ENCODE assay signal across 21 cellular contexts in the genomic region with DNA sequence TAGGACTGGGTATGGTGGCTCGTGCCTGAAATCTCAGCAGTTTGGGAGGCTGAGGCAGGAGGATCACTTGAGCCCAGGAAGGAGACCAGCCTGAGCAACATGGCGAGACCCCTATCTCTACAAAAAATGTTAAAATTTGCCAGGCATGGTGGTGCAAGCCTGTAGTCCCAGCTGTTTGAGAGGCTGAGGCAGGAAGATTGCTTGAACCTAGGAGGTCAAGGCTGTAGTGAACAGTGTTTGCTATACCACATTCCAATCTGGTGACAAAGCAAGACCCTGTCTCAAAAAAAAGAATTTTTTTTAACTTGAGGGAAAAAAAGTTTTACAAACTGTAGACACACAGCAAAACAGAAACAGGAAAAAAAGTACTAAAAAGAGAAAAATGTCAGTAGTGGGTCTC. TPM values are rescaled to one million over a fixed set of nuclear protein-coding genes. Genes with fewer than 3 reads are reported as not detected.
DNase-seq lines count a peak whose midpoint lies in the region; ATAC-seq, FAIRE-seq and TF ChIP-seq lines count a peak whose summit lies in the region.
"Had no signal": no experiment of that assay in that cellular context is flagged by ENCODE, and none has a peak within 500 bp of the region (broad histone marks: within the 10 kb centered on the region; RNA-seq: fewer than 3 reads in every experiment).

No MANE protein-coding gene starts in this region.

- DNase-seq in HepG2 (ENCODE audit: low spot score): peak; percentile 61
- DNase-seq in right lobe of liver: no peak
- DNase-seq in GM12878 (ENCODE audit: low read depth, low spot score): no peak
- no peak for DNase-seq in keratinocyte (ENCODE audit: low read depth, low spot score)
- no peak for DNase-seq in stimulated activated CD4-positive, alpha-beta T cell treated with anti-CD3 and anti-CD28 coated beads, Interleukin-4, amount 100 ng/mL, for 24 hours
- no peak for DNase-seq in activated gamma-delta T cell treated with Interleukin-2 at 50 U/mL for 16 hours
- DNase-seq: 8988T; activated CD8-positive, alpha-beta T cell treated with anti-CD3 and anti-CD28 coated beads for 36 hours; activated naive CD4-positive, alpha-beta T cell treated with Interleukin-2 at 50 U/mL for 16 hours; activated T-cell treated with anti-CD3 and anti-CD28 coated beads, Interleukin-2, amount 50 U/mL, for 1 hour; head of caudate nucleus; immature natural killer cell; MV-4-11; NCI-H774; SIG-M5; stomach; transverse colon had no signal

- intact Hi-C loops in HepG2 (cut with micrococcal nuclease; ENCODE audit: unreplicated experiment) (no loop called here), right lobe of liver (cut with DNase I) (loop anchor here (10.0 kb wide), 3 partner anchors 163 to 197 kb away; no protein-coding TSS in a partner anchor), GM12878 (cut with micrococcal nuclease; ENCODE audit: unreplicated experiment) (loop anchor here (5.0 to 10.0 kb wide), 2 partner anchors 169 to 767 kb away; a partner anchor contains a TSS)

- H3K9me1 ChIP-seq in keratinocyte (ENCODE audit: control insufficient read depth, extremely low read depth, insufficient read depth, low read length): no peaks in the 10 kb centered on the region

- TF ChIP-seq POLR2A in HepG2 (IDR thresholded peaks at IDR 0.05; ENCODE audit: insufficient read depth in 1 of 2, low read depth in 2 of 2, low read length in 2 of 2) (no peak), right lobe of liver (IDR thresholded peaks at IDR 0.05) (no peak), GM12878 (IDR thresholded peaks at IDR 0.05; ENCODE audit: low read depth, low read length) (no peak)

- H3K36me3 ChIP-seq in HepG2 (replicated peaks in 1 of 2; ENCODE audit: control insufficient read depth in 1 of 2, insufficient read depth in 2 of 2, low read length in 2 of 2) (no peaks in the 10 kb centered on the region), right lobe of liver (no peaks in the 10 kb centered on the region), GM12878 (ENCODE audit: control insufficient read depth in 2 of 2, insufficient read depth in 2 of 2, low read length in 1 of 2) (no peaks in the 10 kb centered on the region), keratinocyte (ENCODE audit: control insufficient read depth in 2 of 2, extremely low read depth in 1 of 2, insufficient read depth in 2 of 2, low read length in 2 of 2) (no peaks in the 10 kb centered on the region)
- H3K36me3 ChIP-seq: stomach, transverse colon had no signal

- in situ Hi-C loops in HepG2 (cut with HindIII; ENCODE audit: extremely low pct_ligation_motif_present, low pct_unique_long_range_greater_than_20kb): no loop called here
- in situ Hi-C loops in GM12878 (cut with MboI): loop anchor here (5.0 kb wide), 1 partner anchor 161 kb away; no protein-coding TSS in a partner anchor

- RAD21 ChIA-PET in GM12878 (lab: Charles Lee; ENCODE audit: unreplicated experiment): no interaction called here

- CTCF ChIA-PET in HepG2 (lab: Yijun Ruan, JAX; ENCODE audit: low intra/inter-chr PET ratio, low total read pairs): no interaction called here
- CTCF ChIA-PET in GM12878 (lab: Yijun Ruan, JAX): no interaction called here

- H3K9me3 ChIP-seq in HepG2 (ENCODE audit: low read length) (no peaks in the 10 kb centered on the region), right lobe of liver (no peaks in the 10 kb centered on the region), GM12878 (replicated peaks; ENCODE audit: control insufficient read depth, insufficient read depth, low read length) (no peaks in the 10 kb centered on the region), keratinocyte (ENCODE audit: control insufficient read depth, low read depth, low read length) (no peaks in the 10 kb centered on the region)
- H3K9me3 ChIP-seq: stomach, transverse colon had no signal

- H2AFZ ChIP-seq in HepG2 (ENCODE audit: low read length): no peak overlapping the region
- no peak overlapping the region for H2AFZ ChIP-seq in GM12878 (ENCODE audit: control insufficient read depth, low read depth, low read length)
- H2AFZ ChIP-seq in keratinocyte (ENCODE audit: control insufficient read depth, low read length): no peak overlapping the region

- no peak overlapping the region for H3K27ac ChIP-seq in HepG2 (ENCODE audit: extremely low read length, insufficient read depth, low read length)
- no peak overlapping the region for H3K27ac ChIP-seq in right lobe of liver
- no peak overlapping the region for H3K27ac ChIP-seq in GM12878 (ENCODE audit: control insufficient read depth, insufficient read depth)
- peak overlapping the region; percentile 25 for H3K27ac ChIP-seq in keratinocyte (ENCODE audit: control insufficient read depth, insufficient read depth, low read length)
- H3K27ac ChIP-seq: KMS-11, stomach, transverse colon had no signal

- H3K4me2 ChIP-seq in HepG2 (ENCODE audit: low read depth, low read length): peak overlapping the region; percentile 90
- 0 out of 2 replicates have a peak overlapping the region, but pooled peaks have one; percentile 23 for H3K4me2 ChIP-seq in GM12878 (ENCODE audit: control insufficient read depth, insufficient read depth)
- peak overlapping the region; percentile 88 for H3K4me2 ChIP-seq in keratinocyte (ENCODE audit: control insufficient read depth, extremely low read depth, insufficient read depth, low read depth, low read length)
- H3K4me2 ChIP-seq: KMS-11 had no signal

- TF ChIP-seq EP300 in HepG2 (IDR thresholded peaks at IDR 0.05; ENCODE audit: low read depth in 2 of 2, low read length in 2 of 2): peak in 1 of 2 experiments; percentile 39; a peak in 2 of 4 replicates
- TF ChIP-seq EP300 in HepG2 (CRISPR knock-in tag; IDR thresholded peaks at IDR 0.05; ENCODE audit: borderline replicate concordance): no peak
- TF ChIP-seq EP300 in GM12878 (IDR thresholded peaks at IDR 0.05; ENCODE audit: borderline replicate concordance in 1 of 2, control insufficient read depth in 1 of 2, low read depth in 2 of 2, low read length in 2 of 2): no peak

- H4K20me1 ChIP-seq in HepG2 (ENCODE audit: insufficient read depth, low read length) (no peaks in the 10 kb centered on the region), GM12878 (ENCODE audit: control insufficient read depth, insufficient read depth) (no peaks in the 10 kb centered on the region), keratinocyte (ENCODE audit: control insufficient read depth, extremely low read depth, insufficient read depth, low read length) (peaks cover 3% of the 10 kb centered on the region)

- H3K4me1 ChIP-seq in HepG2 (ENCODE audit: insufficient read depth, low read length): peaks cover 45% of the 10 kb centered on the region
- peaks cover 0 to 6% (median 0%) of the 10 kb centered on the region in 4 donors for H3K4me1 ChIP-seq in right lobe of liver
- H3K4me1 ChIP-seq in GM12878 (ENCODE audit: control insufficient read depth, insufficient read depth, low read length): peaks cover 22% of the 10 kb centered on the region
- peaks cover 29% of the 10 kb centered on the region for H3K4me1 ChIP-seq in keratinocyte (ENCODE audit: control insufficient read depth, extremely low read depth, insufficient read depth, low read length)

- H3K27me3 ChIP-seq in HepG2 (ENCODE audit: control insufficient read depth in 1 of 2, insufficient read depth in 2 of 2, low read length in 2 of 2) (no peaks in the 10 kb centered on the region; a peak in 1 of 5 replicates), right lobe of liver (no peaks in the 10 kb centered on the region), GM12878 (replicated peaks in 1 of 2; ENCODE audit: control insufficient read depth in 2 of 2, insufficient read depth in 2 of 2, low read length in 1 of 2) (no peaks in the 10 kb centered on the region), keratinocyte (ENCODE audit: control insufficient read depth, extremely low read depth, insufficient read depth, low read length) (no peaks in the 10 kb centered on the region)

- WGBS in HepG2 (ENCODE audit: low lambda C conversion rate): 59% methylated on average over 2 of the region's 2 CpGs
- WGBS in right lobe of liver (ENCODE audit: insufficient coverage, low coverage, low lambda C conversion rate, missing lambda C conversion rate): 60% methylated on average over 1 of the region's 2 CpGs
- WGBS in GM12878 (ENCODE audit: insufficient coverage, insufficient replicate concordance, low lambda C conversion rate, missing lambda C conversion rate): 73% methylated on average over 2 of the region's 2 CpGs

- no peak overlapping the region for H3K9ac ChIP-seq in HepG2 (ENCODE audit: insufficient read depth, low read depth, low read length)
- H3K9ac ChIP-seq in GM12878 (ENCODE audit: control insufficient read depth, insufficient read depth, low read length): no peak overlapping the region
- peak overlapping the region; percentile 29 for H3K9ac ChIP-seq in keratinocyte (ENCODE audit: control insufficient read depth, extremely low read depth, insufficient read depth, low read length)
- H3K9ac ChIP-seq: KMS-11 had no signal

- dilution Hi-C loops in keratinocyte (cut with MboI; ENCODE audit: extremely low pct_ligation_motif_present, low sequenced_read_pairs): no loop called here

- TF ChIP-seq CTCF in HepG2 (CRISPR knock-in tag; IDR thresholded peaks at IDR 0.05) (no peak), right lobe of liver (IDR thresholded peaks at IDR 0.05) (no peak), GM12878 (IDR thresholded peaks at IDR 0.05 in 2 of 3, conservative IDR thresholded peaks at IDR 0.05 in 1 of 3; ENCODE audit: control insufficient read depth in 2 of 3, extremely low read depth in 1 of 3, insufficient read depth in 1 of 3, low read depth in 3 of 3, low read length in 3 of 3) (no peak), keratinocyte (optimal IDR thresholded peaks at IDR 0.05 in 1 of 3, IDR thresholded peaks at IDR 0.05 in 1 of 3, conservative IDR thresholded peaks at IDR 0.05 in 1 of 3; ENCODE audit: extremely low read depth in 1 of 3, insufficient read depth in 2 of 3, low read length in 3 of 3) (no peak)

- BruUV-seq in HepG2 (replicated peaks; lab: Mats Ljungman, UMichigan) (no TSS peak), GM12878 (replicated peaks; lab: Mats Ljungman, UMichigan) (no TSS peak)

- H3K4me3 ChIP-seq in HepG2 (replicated peaks in 1 of 3; ENCODE audit: insufficient read depth in 1 of 3, low read depth in 2 of 3, low read length in 3 of 3) (peak overlapping the region; percentile 13 to 76 (median 71); a peak in 4 of 6 replicates), right lobe of liver (no peak overlapping the region), GM12878 (peak overlapping the region; percentile 2; the same call in 1 of the 2 replicates), keratinocyte (ENCODE audit: control insufficient read depth in 2 of 3, extremely low read depth in 1 of 3, insufficient read depth in 2 of 3, low read depth in 1 of 3, low read length in 3 of 3) (peak overlapping the region; percentile 59 to 87 (median 72))
- H3K4me3 ChIP-seq: stomach, transverse colon had no signal

- SMC1A ChIA-PET in GM12878 (lab: Charles Lee; ENCODE audit: uncharacterized antibody, unreplicated experiment): interaction anchor here (0.7 kb wide), 1 partner anchor 92 kb away, joined by 3 read pairs; no protein-coding TSS in a partner anchor

- peak; percentile 85 for FAIRE-seq in HepG2 (lab: Jason Lieb, UNC)
- no peak for FAIRE-seq in GM12878 (lab: Jason Lieb, UNC)
- peak; percentile 76 for FAIRE-seq in keratinocyte (lab: Jason Lieb, UNC)
- FAIRE-seq: bronchial epithelial cell had no signal

- H3K79me2 ChIP-seq in HepG2 (ENCODE audit: insufficient read depth, low read length): peaks cover 21% of the 10 kb centered on the region
- H3K79me2 ChIP-seq in GM12878 (ENCODE audit: control insufficient read depth, insufficient read depth, low read length): peaks cover 9% of the 10 kb centered on the region
- H3K79me2 ChIP-seq in keratinocyte (ENCODE audit: control insufficient read depth, insufficient read depth, low read length): peaks cover 47% of the 10 kb centered on the region

- no peak for ATAC-seq in HepG2
- ATAC-seq in right lobe of liver: no peak
- no peak for ATAC-seq in GM12878
- ATAC-seq in HG02623 (IDR thresholded peaks at IDR 0.05; ENCODE audit: unreplicated experiment): no peak
- no peak for ATAC-seq in GM21723 (IDR thresholded peaks at IDR 0.05; ENCODE audit: unreplicated experiment)
- ATAC-seq: activated CD8-positive, alpha-beta T cell treated with anti-CD3 and anti-CD28 coated beads for 36 hours had no signal

- no peak for TF ChIP-seq RAD21 in HepG2 (CRISPR knock-in tag; IDR thresholded peaks at IDR 0.05)
- no peak for TF ChIP-seq RAD21 in GM12878 (IDR thresholded peaks at IDR 0.05; ENCODE audit: insufficient read depth, low read depth, low read length)

- POLR2A ChIA-PET in HepG2 (lab: Yijun Ruan, JAX): interaction anchor here (3.3 kb wide), 1 partner anchor 58 kb away, joined by 20 read pairs; no protein-coding TSS in a partner anchor
- POLR2A ChIA-PET in GM12878 (lab: Charles Lee): no interaction called here

RNA-seq across cellular contexts. Expression of a gene that starts 2.3 kb away (rescaled TPM):
- 3.5 and 4.5 TPM in 2 replicates for total RNA-seq in HepG2 (2016; rRNA removed; fragmentation: Illumina TruSeq; extraction: Trizol)
- total RNA-seq in HepG2 (2016; cell fraction: cytosol; rRNA removed; fragmentation: Illumina TruSeq; extraction: Trizol; ENCODE audit: low read depth): 0.62 and 1.2 TPM in 2 replicates
- total RNA-seq in HepG2 (2016; cell fraction: insoluble cytoplasmic fraction; rRNA removed; fragmentation: Illumina TruSeq; extraction: Trizol): 2.6 and 4.4 TPM in 2 replicates
- 1.3 and 1.6 TPM in 2 replicates for total RNA-seq in HepG2 (2016; cell fraction: membrane; rRNA removed; fragmentation: Illumina TruSeq; extraction: Trizol)
- 4.5 TPM in 2 replicates for total RNA-seq in HepG2 (2016; cell fraction: nucleus; rRNA removed; fragmentation: Illumina TruSeq; extraction: Trizol)
- 4.3 and 4.7 TPM in 2 replicates for polyA plus RNA-seq in HepG2 (2011; rRNA removed)
- polyA plus RNA-seq in HepG2 (2011; cell fraction: cytosol; rRNA removed): 2.9 and 3.0 TPM in 2 replicates
- polyA plus RNA-seq in HepG2 (2011; cell fraction: nucleus; rRNA removed): 7.1 and 8.3 TPM in 2 replicates
- 3.0 and 4.6 TPM in 2 replicates for polyA plus RNA-seq in HepG2 (2012)
- polyA plus RNA-seq in HepG2 (2016; cell fraction: cytosol; fragmentation: Illumina TruSeq; extraction: Trizol; ENCODE audit: low read depth): 0.14 and 0.20 TPM in 2 replicates
- 2.4 and 2.9 TPM in 2 replicates for polyA plus RNA-seq in HepG2 (2016; cell fraction: insoluble cytoplasmic fraction; fragmentation: Illumina TruSeq; extraction: Trizol; ENCODE audit: low read depth)
- polyA plus RNA-seq in HepG2 (2016; cell fraction: membrane; fragmentation: Illumina TruSeq; extraction: Trizol; ENCODE audit: low read depth): 0.55 and 0.63 TPM in 2 replicates
- 5.0 and 5.3 TPM in 2 replicates for polyA plus RNA-seq in HepG2 (2016; cell fraction: nucleus; fragmentation: Illumina TruSeq; extraction: Trizol; ENCODE audit: insufficient read depth, low read depth)
- 5.8 and 6.7 TPM in 2 replicates for polyA minus RNA-seq in HepG2 (2011; rRNA and poly(A)+ RNA removed; ENCODE audit: low replicate concordance)
- 3.2 TPM in 2 replicates for polyA minus RNA-seq in HepG2 (2011; cell fraction: cytosol; rRNA and poly(A)+ RNA removed)
- polyA minus RNA-seq in HepG2 (2011; cell fraction: nucleus; rRNA and poly(A)+ RNA removed): 8.8 and 9.2 TPM in 2 replicates
- total RNA-seq in right lobe of liver: 1 to 10 TPM; 2.0 to 3.6 (median 2.7) TPM
- 8.9 and 12.9 TPM in 2 replicates for total RNA-seq in GM12878 (2013; cell fraction: nucleolus; rRNA removed)
- total RNA-seq in GM12878 (2014; rRNA removed): 3.2 and 4.8 TPM in 2 replicates
- 3.3 TPM in 2 replicates for total RNA-seq in GM12878 (2014; rRNA removed; fragmentation: Illumina TruSeq; extraction: Trizol)
- total RNA-seq in GM12878 (2021): 7.5 and 7.9 TPM in 2 replicates
- 1.9 TPM for polyA plus RNA-seq in GM12878 (2011; ENCODE audit: low read depth)
- 1.6 and 2.8 TPM in 2 replicates for polyA plus RNA-seq in GM12878 (2011; rRNA removed)
- 2.3 and 2.4 TPM in 2 replicates for polyA plus RNA-seq in GM12878 (2011; cell fraction: cytosol; rRNA removed)
- 3.9 and 5.0 TPM in 2 replicates for polyA plus RNA-seq in GM12878 (2011; cell fraction: nucleus; rRNA removed)
- 2.9 and 3.3 TPM in 2 replicates for polyA plus RNA-seq in GM12878 (2012)
- polyA plus RNA-seq in GM12878 (2014; fragmentation: Illumina TruSeq; extraction: Trizol): 3.4 and 4.1 TPM in 2 replicates
- under 1 TPM; 0.48 to 0.58 TPM for polyA plus RNA-seq in GM12878 (2014; fragmentation: Nextera tagmentation; extraction: Ambion mirVana)
- 3.0 and 3.3 TPM in 2 replicates for polyA plus RNA-seq in GM12878 (2014; rRNA removed)
- polyA plus RNA-seq in GM12878 (2016; fragmentation: Nextera tagmentation; extraction: Ambion mirVana): 1 to 10 TPM; 1.3 TPM
- polyA minus RNA-seq in GM12878 (2011; rRNA and poly(A)+ RNA removed): 4.7 and 5.1 TPM in 2 replicates
- polyA minus RNA-seq in GM12878 (2011; cell fraction: cytosol; rRNA and poly(A)+ RNA removed): 1.7 and 1.8 TPM in 2 replicates
- polyA minus RNA-seq in GM12878 (2011; cell fraction: nucleus; rRNA and poly(A)+ RNA removed): 2.2 and 3.8 TPM in 2 replicates
- polyA plus RNA-seq in keratinocyte: 6.5 to 9.4 TPM (median 7.2 TPM) in 3 replicates
- 6.9 TPM for polyA plus RNA-seq in keratinocyte (2011; ENCODE audit: low read depth)
- polyA plus RNA-seq in keratinocyte (2011; cell fraction: cytosol; rRNA removed): 5.5 and 7.8 TPM in 2 replicates
- polyA plus RNA-seq in keratinocyte (2011; cell fraction: nucleus; rRNA removed): 23.7 and 27.0 TPM in 2 replicates
- 7.3 and 9.4 TPM in 2 replicates for polyA plus RNA-seq in keratinocyte (2012; ENCODE audit: low replicate concordance)
- polyA minus RNA-seq in keratinocyte: 15.0 to 21.5 TPM (median 21.2 TPM) in 3 replicates
- 7.9 TPM for polyA minus RNA-seq in keratinocyte (2011; cell fraction: cytosol; rRNA and poly(A)+ RNA removed)
- 22.4 and 35.8 TPM in 2 replicates for polyA minus RNA-seq in keratinocyte (2011; cell fraction: nucleus; rRNA and poly(A)+ RNA removed)

Comparison
In these comparisons a context has a peak if more than half of its experiments do, and no peak if none do; other contexts are left out.
1. H3K4me3 ChIP-seq: peak in HepG2 (3 of 3), GM12878 (single experiment) and keratinocyte (3 of 3); none in right lobe of liver (0 of 3).
2. H3K4me2 ChIP-seq: peak in every context shown above with its lines; median percentile 90 in HepG2; 88 in keratinocyte; 23 in GM12878.